In genomic region chr12:41697161-41697560, GRCh38 we compare ENCODE assay signal across 22 cellular contexts.
DNase-seq lines count a peak whose midpoint lies in the region; ATAC-seq and TF ChIP-seq lines count a peak whose summit lies in the region.
"Had no signal": no experiment of that assay in that cellular context is flagged by ENCODE, and none has a peak within 500 bp of the region (broad histone marks: within the 10 kb centered on the region; RNA-seq: fewer than 3 reads in every experiment).

No MANE protein-coding gene starts in this region.

- TF ChIP-seq CTCF in HL-60 (IDR thresholded peaks at IDR 0.05; ENCODE audit: insufficient read depth, low read length) (no peak), NB4 (IDR thresholded peaks at IDR 0.05; ENCODE audit: low read depth, low read length) (no peak)

- no peaks in the 10 kb centered on the region for H3K27me3 ChIP-seq in HL-60 (ENCODE audit: insufficient read depth, poor library complexity, severe bottlenecking)
- H3K27me3 ChIP-seq: BLaER1 had no signal

- H3K9me3 Mint-ChIP-seq in activated CD4-positive, alpha-beta T cell treated with anti-CD3 and anti-CD28 coated beads for 36 hours (ENCODE audit: low read depth), result no peaks in the 10 kb centered on the region
- H3K9me3 Mint-ChIP-seq: CD8-positive, alpha-beta memory T cell; GM23338 had no signal

- DNase-seq in HL-60 (ENCODE audit: low read depth in 1 of 2, low spot score in 1 of 2) (peak; percentile 1 to 46), NB4 (ENCODE audit: low read depth) (peak; percentile 69), SIG-M5 treated with dmso at 0.1 percent for 504 hours (lab: John Stamatoyannopoulos, UW; ENCODE audit: unreplicated experiment) (peak; percentile 88), pons (ENCODE audit: low spot score) (peak; percentile 6), NCI-H1092 treated with DMSO at 0.1 percent for 48 hours (lab: John Stamatoyannopoulos, UW) (no peak)
- DNase-seq in stimulated activated naive CD4-positive, alpha-beta T cell (lab: John Stamatoyannopoulos, UW), result no peak
- DNase-seq in activated CD4-positive, alpha-beta T cell treated with anti-CD3 and anti-CD28 coated beads for 36 hours, result no peak
- DNase-seq: CD8-positive, alpha-beta memory T cell; DMS53; EL; NCI-H1694 treated with DMSO at 0.1 percent for 48 hours; NCI-H510A; NCI-H82; T-helper 1 cell had no signal

- intact Hi-C loops in activated CD4-positive, alpha-beta T cell treated with anti-CD3 and anti-CD28 coated beads for 36 hours (cut with DNase I, micrococcal nuclease), result no loop called here

- H3K27ac Mint-ChIP-seq in activated CD4-positive, alpha-beta T cell treated with anti-CD3 and anti-CD28 coated beads for 36 hours, result no peak overlapping the region
- H3K27ac Mint-ChIP-seq: CD8-positive, alpha-beta memory T cell; GM23338 had no signal

- no peak for TF ChIP-seq POLR2A in NB4 (IDR thresholded peaks at IDR 0.05; ENCODE audit: extremely low read depth, insufficient read length)

- H3K4me3 ChIP-seq in HL-60 (replicated peaks; ENCODE audit: insufficient read depth, low read length) (no peak overlapping the region), NB4 (ENCODE audit: low read depth, low read length) (no peak overlapping the region)
- H3K4me3 ChIP-seq: BLaER1, GM12878, GM23338, SK-N-MC had no signal

- no peaks in the 10 kb centered on the region for H3K27me3 Mint-ChIP-seq in activated CD4-positive, alpha-beta T cell treated with anti-CD3 and anti-CD28 coated beads for 36 hours

- peak overlapping the region; percentile 51 for H3K27ac ChIP-seq in HL-60 (replicated peaks)
- H3K27ac ChIP-seq: BLaER1, KMS-11, SK-N-MC had no signal

- CTCF ChIA-PET in activated CD4-positive, alpha-beta T cell treated with anti-CD3 and anti-CD28 coated beads for 36 hours (lab: Charles Lee), result interaction anchor here (0.6 kb wide), 1 partner anchor 328 kb away, joined by 3 read pairs; no protein-coding TSS in a partner anchor

- POLR2A ChIA-PET in activated CD4-positive, alpha-beta T cell treated with anti-CD3 and anti-CD28 coated beads for 36 hours (lab: Charles Lee), result no interaction called here

- no peaks in the 10 kb centered on the region for H3K36me3 Mint-ChIP-seq in activated CD4-positive, alpha-beta T cell treated with anti-CD3 and anti-CD28 coated beads for 36 hours (ENCODE audit: low read depth)
- H3K36me3 Mint-ChIP-seq: CD8-positive, alpha-beta memory T cell had no signal

- no peaks in the 10 kb centered on the region for H3K4me1 Mint-ChIP-seq in activated CD4-positive, alpha-beta T cell treated with anti-CD3 and anti-CD28 coated beads for 36 hours
- H3K4me1 Mint-ChIP-seq: CD8-positive, alpha-beta memory T cell had no signal

- ATAC-seq in HG03354 (IDR thresholded peaks at IDR 0.05; ENCODE audit: poor library complexity, severe bottlenecking, unreplicated experiment), result no peak
- no peak for ATAC-seq in activated CD4-positive, alpha-beta T cell treated with anti-CD3 and anti-CD28 coated beads for 36 hours
- ATAC-seq: GM12878, GM23338, HCT116, Right ventricle myocardium inferior had no signal

- H3K4me3 Mint-ChIP-seq in activated CD4-positive, alpha-beta T cell treated with anti-CD3 and anti-CD28 coated beads for 36 hours, result no peak overlapping the region
- H3K4me3 Mint-ChIP-seq: CD8-positive, alpha-beta memory T cell; GM23338 had no signal

Comparison
In these comparisons a context has a peak if more than half of its experiments do, and no peak if none do; other contexts are left out.
1. DNase-seq: peak in HL-60 (2 of 2), NB4 (single experiment), SIG-M5 treated with dmso at 0.1 percent for 504 hours (single experiment) and pons (single experiment); none in stimulated activated naive CD4-positive, alpha-beta T cell (0 of 6), NCI-H1092 treated with DMSO at 0.1 percent for 48 hours (single experiment) and activated CD4-positive, alpha-beta T cell treated with anti-CD3 and anti-CD28 coated beads for 36 hours (single experiment).